ENCODE assay signal across 19 cellular contexts in the genomic region with DNA sequence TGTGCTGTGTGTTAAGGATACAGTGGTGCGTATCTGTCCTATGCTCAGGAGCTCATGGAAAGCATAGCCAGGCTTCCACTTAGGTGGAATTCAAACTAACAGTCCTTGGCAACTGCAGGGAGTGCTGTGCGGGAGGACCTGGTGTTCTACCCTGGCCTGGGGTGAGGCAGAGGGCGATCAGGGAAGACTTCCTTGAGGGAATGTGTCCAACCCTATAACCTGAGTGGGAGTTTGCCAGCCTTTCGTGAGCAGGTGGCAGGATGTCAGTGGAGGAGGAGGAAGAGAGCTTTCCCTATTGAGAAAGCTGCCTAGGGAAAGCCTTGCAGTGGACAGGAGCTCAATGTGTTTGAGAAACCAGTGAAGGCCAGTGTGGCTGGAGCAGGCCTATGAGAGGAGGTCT.
"Had no signal": no experiment of that assay in that cellular context is flagged by ENCODE, and none has a peak within 500 bp of the region (broad histone marks: within the 10 kb centered on the region; RNA-seq: fewer than 3 reads in every experiment).

No MANE protein-coding gene starts in this region.

- H3K4me1 ChIP-seq: pancreas had no signal

- H3K9me3 ChIP-seq: esophagus muscularis mucosa, gastroesophageal sphincter, pancreas, testis, tibial nerve had no signal

- H3K27ac ChIP-seq: epithelial cell of prostate, esophagus muscularis mucosa, gastroesophageal sphincter, hepatocyte, pancreas, testis had no signal

- ATAC-seq: effector memory CD8-positive, alpha-beta T cell; gastroesophageal sphincter; left lobe of liver; natural killer cell treated with Interleukin-12 subunit alpha and Interleukin-12 subunit beta and Interleukin-15 and Interleukin-18, amount 100 ng/mL, for 72 hours; pancreas; sciatic nerve; stimulated activated naive B cell treated with anti-CD40 and anti-IgM and Interleukin-4, amounts not matched to agents 10 μg/mL and 1 μg/mL and 100 μg/mL, for 72 hours; stimulated activated naive CD8-positive, alpha-beta T cell treated with anti-CD3 and anti-CD28 coated beads, Interleukin-15, amount 100 ng/mL, for 72 hours had no signal

- H3K36me3 ChIP-seq: esophagus muscularis mucosa, gastroesophageal sphincter, pancreas, tibial nerve had no signal

- H3K4me3 ChIP-seq: esophagus muscularis mucosa, gastroesophageal sphincter, hepatocyte, pancreas, testis, tibial nerve had no signal

- H3K27me3 ChIP-seq: esophagus muscularis mucosa, gastroesophageal sphincter, hepatocyte, pancreas, testis, tibial nerve had no signal

- DNase-seq: cortex of kidney; effector memory CD8-positive, alpha-beta T cell; kidney; mammary epithelial cell; occipital lobe; pancreas; stimulated activated CD4-positive, alpha-beta T cell treated with anti-CD3 and anti-CD28 coated beads, Interleukin-2, amount 100 ng/mL, for 24 hours; stimulated activated CD4-positive, alpha-beta T cell treated with anti-CD3 and anti-CD28 coated beads, Interleukin-4, amount 100 ng/mL, for 4 hours; stimulated activated naive B cell treated with anti-CD40 and anti-IgM and Interleukin-4, amounts not matched to agents 10 μg/mL and 1 μg/mL and 100 μg/mL, for 72 hours; stimulated activated naive CD8-positive, alpha-beta T cell treated with anti-CD3 and anti-CD28 coated beads, Interleukin-15, amount 100 ng/mL, for 72 hours; testis had no signal
